Comparison of ENCODE assay signal across 1 cellular context in genomic region chr6:21827425-21828192, GRCh38.
TF ChIP-seq lines count a peak whose summit lies in the region.

No MANE protein-coding gene starts in this region.

TF ChIP-seq in H1, 55 proteins besides CTCF, POLR2A, EP300 and RAD21:
- TF ChIP-seq YY1 (IDR thresholded peaks at IDR 0.05; ENCODE audit: low read depth, low read length) (no peak), SP4 (IDR thresholded peaks at IDR 0.05; ENCODE audit: low read length) (no peak), KDM4A (IDR thresholded peaks at IDR 0.05; ENCODE audit: low read depth, low read length, severe bottlenecking) (no peak), EGR1 (IDR thresholded peaks at IDR 0.05; ENCODE audit: borderline replicate concordance, low read depth, low read length) (no peak), TCF12 (IDR thresholded peaks at IDR 0.05; ENCODE audit: low read depth, low read length) (no peak), MAX (IDR thresholded peaks at IDR 0.05) (no peak), NANOG (IDR thresholded peaks at IDR 0.05; ENCODE audit: insufficient read depth, low read depth, low read length, poor library complexity, severe bottlenecking) (no peak), GABPA (IDR thresholded peaks at IDR 0.05; ENCODE audit: borderline replicate concordance, insufficient read depth, low read length) (no peak), ASH2L (IDR thresholded peaks at IDR 0.05; ENCODE audit: low read length) (no peak), SIRT6 (IDR thresholded peaks at IDR 0.05; ENCODE audit: low read length) (no peak), POU5F1 (IDR thresholded peaks at IDR 0.05; ENCODE audit: low read depth, low read length) (no peak), SAP30 (IDR thresholded peaks at IDR 0.05; ENCODE audit: insufficient read depth, insufficient replicate concordance, low read length) (no peak), TEAD4 (IDR thresholded peaks at IDR 0.05; ENCODE audit: low read depth, low read length) (no peak), CEBPB (IDR thresholded peaks at IDR 0.05; ENCODE audit: low read depth, low read length) (no peak), BCL11A (IDR thresholded peaks at IDR 0.05; ENCODE audit: low read depth in 2 of 2, low read length in 2 of 2) (no peak), CREB1 (IDR thresholded peaks at IDR 0.05) (no peak)
